12 cellular contexts compared by ENCODE assay signal in the genomic region with DNA sequence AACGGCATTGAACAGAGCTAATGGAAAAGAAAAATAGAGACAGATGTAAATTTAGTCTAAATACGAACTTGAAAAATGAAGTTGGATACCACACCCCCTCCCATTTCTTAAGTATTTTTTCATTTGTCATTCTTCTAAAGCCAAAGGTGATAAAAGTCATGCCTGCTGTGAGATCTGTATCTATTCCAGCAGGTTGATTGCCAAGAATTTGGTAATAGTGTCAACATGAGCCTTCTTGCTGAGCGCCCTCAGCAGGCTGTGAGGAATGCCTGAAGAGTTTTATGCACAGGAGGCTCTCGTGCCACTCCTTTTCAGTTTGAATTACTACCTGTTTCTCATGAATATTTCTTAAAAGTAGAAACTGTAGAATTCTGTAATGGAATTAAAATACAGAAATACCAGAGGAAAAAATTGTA.
DNase-seq lines count a peak whose midpoint lies in the region; TF ChIP-seq lines count a peak whose summit lies in the region.
"Had no signal": no experiment of that assay in that cellular context is flagged by ENCODE, and none has a peak within 500 bp of the region (broad histone marks: within the 10 kb centered on the region; RNA-seq: fewer than 3 reads in every experiment).

No MANE protein-coding gene starts in this region.

- H3K27me3 ChIP-seq in HUES64 (ENCODE audit: insufficient read depth, low read length) = no peaks in the 10 kb centered on the region

- peaks cover 5% of the 10 kb centered on the region for H3K36me3 Mint-ChIP-seq in endothelial cell (ENCODE audit: low read depth, unreplicated experiment)
- H3K36me3 Mint-ChIP-seq: activated CD8-positive, alpha-beta memory T cell treated with anti-CD3 and anti-CD28 coated beads, Interleukin-2, amount 10 ng/mL, durations not matched to agents 7 days and 5 days had no signal

- H3K4me3 Mint-ChIP-seq in endothelial cell (ENCODE audit: unreplicated experiment) = no peak overlapping the region
- H3K4me3 Mint-ChIP-seq: activated CD8-positive, alpha-beta memory T cell treated with anti-CD3 and anti-CD28 coated beads, Interleukin-2, amount 10 ng/mL, durations not matched to agents 7 days and 5 days; T-helper 1 cell treated with Interleukin-12 subunit alpha and Interleukin-12 subunit beta and Interleukin-4 antibody, amounts not matched to agents 30 μg/mL and 1 μg/mL, for 36 hours had no signal

- H3K4me3 ChIP-seq in HUES64 (ENCODE audit: low read length) (no peak overlapping the region), astrocyte of the spinal cord (ENCODE audit: low read depth, low read length) (no peak overlapping the region)

- TF ChIP-seq CTCF in astrocyte of the spinal cord (IDR thresholded peaks at IDR 0.05; ENCODE audit: low read depth, low read length) = peak; percentile 20
- no peak for TF ChIP-seq CTCF in endothelial cell (IDR thresholded peaks at IDR 0.05; ENCODE audit: unreplicated experiment)

- H3K4me1 ChIP-seq in HUES64 (ENCODE audit: insufficient read depth, low read length) = peaks cover 38% of the 10 kb centered on the region

- H3K27ac Mint-ChIP-seq in endothelial cell (ENCODE audit: unreplicated experiment) = no peak overlapping the region
- H3K27ac Mint-ChIP-seq: activated CD8-positive, alpha-beta memory T cell treated with anti-CD3 and anti-CD28 coated beads, Interleukin-2, amount 10 ng/mL, durations not matched to agents 7 days and 5 days; T-helper 1 cell treated with Interleukin-12 subunit alpha and Interleukin-12 subunit beta and Interleukin-4 antibody, amounts not matched to agents 30 μg/mL and 1 μg/mL, for 36 hours had no signal

- H3K9me3 ChIP-seq in HUES64 (ENCODE audit: insufficient read depth, low read depth, low read length) = no peaks in the 10 kb centered on the region

- no peak overlapping the region for H3K9ac ChIP-seq in HUES64 (ENCODE audit: low read depth, low read length)

- peaks cover 2% of the 10 kb centered on the region for H3K36me3 ChIP-seq in HUES64 (ENCODE audit: insufficient read depth, low read length)

- DNase-seq in astrocyte of the spinal cord (ENCODE audit: low read depth, low spot score) (peak; percentile 22), iPS-NIHi11 (ENCODE audit: low spot score) (peak; percentile 36), substantia nigra (lab: John Stamatoyannopoulos, UW) (peak in 1 of 49 donors; percentile 40), epidermal melanocyte (ENCODE audit: insufficient read length, low spot score) (no peak), endothelial cell (ENCODE audit: low spot score) (no peak)
- no peak for DNase-seq in activated effector memory CD4-positive, alpha-beta T cell treated with anti-CD3 and anti-CD28 coated beads, Interleukin-2, amount 50 U/mL, for 16 hours
- DNase-seq: activated CD8-positive, alpha-beta memory T cell treated with anti-CD3 and anti-CD28 coated beads, Interleukin-2, amount 10 ng/mL, durations not matched to agents 7 days and 5 days; GDM1; glutamatergic neuron; Kasumi-1 had no signal

- WGBS in HUES64 = 33% methylated on average over 2 of the region's 4 CpGs

- H3K27me3 Mint-ChIP-seq in endothelial cell (ENCODE audit: unreplicated experiment) = peaks cover 4% of the 10 kb centered on the region
- H3K27me3 Mint-ChIP-seq: activated CD8-positive, alpha-beta memory T cell treated with anti-CD3 and anti-CD28 coated beads, Interleukin-2, amount 10 ng/mL, durations not matched to agents 7 days and 5 days had no signal

- peaks cover 16% of the 10 kb centered on the region for H3K4me1 Mint-ChIP-seq in endothelial cell (ENCODE audit: unreplicated experiment)
- H3K4me1 Mint-ChIP-seq: activated CD8-positive, alpha-beta memory T cell treated with anti-CD3 and anti-CD28 coated beads, Interleukin-2, amount 10 ng/mL, durations not matched to agents 7 days and 5 days had no signal

- H3K27ac ChIP-seq in HUES64 (ENCODE audit: low read depth, low read length) = peak overlapping the region; percentile 59; the same call in 1 of the 2 replicates
- peak overlapping the region; percentile 23 for H3K27ac ChIP-seq in substantia nigra (ENCODE audit: low read depth, low read length, poor library complexity, severe bottlenecking)

- no peaks in the 10 kb centered on the region for H3K9me3 Mint-ChIP-seq in endothelial cell (ENCODE audit: unreplicated experiment)
- H3K9me3 Mint-ChIP-seq: T-helper 1 cell treated with Interleukin-12 subunit alpha and Interleukin-12 subunit beta and Interleukin-4 antibody, amounts not matched to agents 30 μg/mL and 1 μg/mL, for 36 hours had no signal

- in situ Hi-C loops in astrocyte of the spinal cord (cut with HindIII; ENCODE audit: low sequenced_read_pairs) = no loop called here

Comparison
In these comparisons a context has a peak if more than half of its experiments do, and no peak if none do; other contexts are left out.
1. DNase-seq: peak in astrocyte of the spinal cord (single experiment) and iPS-NIHi11 (single experiment); none in activated effector memory CD4-positive, alpha-beta T cell treated with anti-CD3 and anti-CD28 coated beads, Interleukin-2, amount 50 U/mL, for 16 hours (single experiment), epidermal melanocyte (single experiment) and endothelial cell (single experiment).